26 cellular contexts compared by ENCODE assay signal in the genomic region with DNA sequence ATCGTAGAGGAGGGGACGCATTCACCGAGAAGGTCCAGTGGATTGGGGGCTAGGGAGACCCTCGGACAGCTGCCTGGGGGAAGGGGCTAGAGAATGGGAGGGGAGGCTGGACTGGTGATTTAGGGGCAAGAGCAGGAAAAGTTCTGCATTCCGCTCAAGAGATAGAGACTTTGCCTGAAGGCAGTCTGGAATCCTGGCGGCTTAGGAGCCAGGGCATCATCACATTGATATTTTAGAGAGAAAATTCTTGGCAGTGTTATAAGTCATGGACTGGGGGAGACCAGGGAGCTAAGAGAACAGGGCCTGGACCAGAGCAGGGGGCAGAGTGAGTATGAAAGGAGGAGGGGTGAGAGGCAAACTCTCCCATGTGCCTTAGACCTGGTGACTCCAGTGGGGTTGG. TPM values are rescaled to one million over a fixed set of nuclear protein-coding genes. Genes with fewer than 3 reads are reported as not detected.
A peak's percentile ranks its signal among the peaks of the same experiment; 100 is the strongest.
DNase-seq lines count a peak whose midpoint lies in the region; ATAC-seq, FAIRE-seq and TF ChIP-seq lines count a peak whose summit lies in the region.
"Had no signal": no experiment of that assay in that cellular context is flagged by ENCODE, and none has a peak within 500 bp of the region (broad histone marks: within the 10 kb centered on the region; RNA-seq: fewer than 3 reads in every experiment).

No MANE protein-coding gene starts in this region.

- H3K4me3 Mint-ChIP-seq in MCF 10A (ENCODE audit: unreplicated experiment) = no peak overlapping the region
- H3K4me3 Mint-ChIP-seq in activated T-helper 17 cell treated with anti-CD3 and anti-CD28 coated beads, Interleukin-2, amount 50 U/mL, for 72 hours = no peak overlapping the region
- H3K4me3 Mint-ChIP-seq in nephron = no peak overlapping the region
- no peak overlapping the region for H3K4me3 Mint-ChIP-seq in activated CD4-positive, alpha-beta memory T cell treated with anti-CD3 and anti-CD28 coated beads for 36 hours
- H3K4me3 Mint-ChIP-seq: activated T-cell treated with anti-CD3 and anti-CD28 coated beads, Interleukin-2, amount 50 U/mL, for 72 hours; B cell; natural killer cell; T-helper 1 cell treated with Interleukin-12 subunit alpha and Interleukin-12 subunit beta and Interleukin-4 antibody, amounts not matched to agents 30 μg/mL and 1 μg/mL, for 36 hours had no signal

- H4K20me1 ChIP-seq in mammary epithelial cell (ENCODE audit: insufficient read depth, low read length) = no peaks in the 10 kb centered on the region

- no peak overlapping the region for H3K9ac ChIP-seq in mammary epithelial cell (ENCODE audit: insufficient read depth, low read length)

- CTCF ChIA-PET in MCF 10A (lab: Yijun Ruan, JAX) = no interaction called here
- CTCF ChIA-PET in mammary epithelial cell (lab: Charles Lee; ENCODE audit: low non-redundant PET) = no interaction called here
- CTCF ChIA-PET in activated CD4-positive, alpha-beta memory T cell treated with anti-CD3 and anti-CD28 coated beads for 36 hours (lab: Charles Lee) = no interaction called here

- peaks cover 23% of the 10 kb centered on the region for H3K79me2 ChIP-seq in mammary epithelial cell (ENCODE audit: insufficient read depth, low read length)

- no peak overlapping the region for H3K27ac ChIP-seq in mammary epithelial cell (ENCODE audit: insufficient read depth, low read depth, low read length)
- H3K27ac ChIP-seq: HL-60 had no signal

- H3K27me3 ChIP-seq in mammary epithelial cell (ENCODE audit: insufficient read depth, low read length) = no peaks in the 10 kb centered on the region

- peaks cover 24% of the 10 kb centered on the region for H3K4me1 Mint-ChIP-seq in MCF 10A (ENCODE audit: insufficient read depth, unreplicated experiment)
- H3K4me1 Mint-ChIP-seq in activated T-helper 17 cell treated with anti-CD3 and anti-CD28 coated beads, Interleukin-2, amount 50 U/mL, for 72 hours = peaks cover 32% of the 10 kb centered on the region
- peaks cover 65% of the 10 kb centered on the region for H3K4me1 Mint-ChIP-seq in nephron
- H3K4me1 Mint-ChIP-seq in activated CD4-positive, alpha-beta memory T cell treated with anti-CD3 and anti-CD28 coated beads for 36 hours (ENCODE audit: low read depth) = peaks cover 29% of the 10 kb centered on the region

- H3K27ac Mint-ChIP-seq in MCF 10A (ENCODE audit: low read depth, unreplicated experiment) = peak overlapping the region; percentile 17
- peak overlapping the region; percentile 9 for H3K27ac Mint-ChIP-seq in activated T-helper 17 cell treated with anti-CD3 and anti-CD28 coated beads, Interleukin-2, amount 50 U/mL, for 72 hours
- H3K27ac Mint-ChIP-seq in nephron = peak overlapping the region in 2 of 3 experiments; percentile 6 to 74
- H3K27ac Mint-ChIP-seq in activated CD4-positive, alpha-beta memory T cell treated with anti-CD3 and anti-CD28 coated beads for 36 hours = no peak overlapping the region
- H3K27ac Mint-ChIP-seq: activated T-cell treated with anti-CD3 and anti-CD28 coated beads, Interleukin-2, amount 50 U/mL, for 72 hours; B cell; natural killer cell; progenitor cell of endocrine pancreas; T-helper 1 cell treated with Interleukin-12 subunit alpha and Interleukin-12 subunit beta and Interleukin-4 antibody, amounts not matched to agents 30 μg/mL and 1 μg/mL, for 36 hours had no signal

- no peak for ATAC-seq in activated T-helper 17 cell treated with anti-CD3 and anti-CD28 coated beads, Interleukin-2, amount 50 U/mL, for 72 hours (replicated peaks)
- ATAC-seq in mucosa of descending colon = no peak
- ATAC-seq: activated T-cell treated with anti-CD3 and anti-CD28 coated beads, Interleukin-2, amount 50 U/mL, for 72 hours; left colon; natural killer cell had no signal

- BruUV-seq in MCF 10A (replicated peaks; lab: Mats Ljungman, UMichigan) = no TSS peak
- BruUV-seq in mammary epithelial cell (replicated peaks; lab: Mats Ljungman, UMichigan) = no TSS peak

- H3K36me3 Mint-ChIP-seq in MCF 10A (ENCODE audit: insufficient read depth, unreplicated experiment) = peaks cover 45% of the 10 kb centered on the region
- peaks cover 71% of the 10 kb centered on the region for H3K36me3 Mint-ChIP-seq in activated T-helper 17 cell treated with anti-CD3 and anti-CD28 coated beads, Interleukin-2, amount 50 U/mL, for 72 hours (ENCODE audit: low read depth)
- H3K36me3 Mint-ChIP-seq in nephron (ENCODE audit: low read depth) = peaks cover 36% of the 10 kb centered on the region
- peaks cover 17% of the 10 kb centered on the region for H3K36me3 Mint-ChIP-seq in activated CD4-positive, alpha-beta memory T cell treated with anti-CD3 and anti-CD28 coated beads for 36 hours
- H3K36me3 Mint-ChIP-seq: natural killer cell had no signal

- H3K36me3 ChIP-seq in mammary epithelial cell (ENCODE audit: insufficient read depth, low read length) = no peaks in the 10 kb centered on the region
- H3K36me3 ChIP-seq in mucosa of descending colon (ENCODE audit: low read depth) = no peaks in the 10 kb centered on the region

- H3K4me3 ChIP-seq in mammary epithelial cell (replicated peaks in 1 of 3; ENCODE audit: insufficient read depth in 1 of 3, low read depth in 2 of 3, low read length in 3 of 3) (no peak overlapping the region), mucosa of descending colon (no peak overlapping the region)

- in situ Hi-C loops in mammary epithelial cell (cut with MboI; ENCODE audit: low sequenced_read_pairs in 2 of 2) = no loop called here

- no peak overlapping the region for H3K4me2 ChIP-seq in mammary epithelial cell (ENCODE audit: insufficient read depth, low read depth, low read length)

- H3K4me1 ChIP-seq in mammary epithelial cell (ENCODE audit: insufficient read depth, low read length) = peaks cover 36% of the 10 kb centered on the region
- no peaks in the 10 kb centered on the region for H3K4me1 ChIP-seq in mucosa of descending colon (ENCODE audit: low read depth)

- no peak for FAIRE-seq in H54 (lab: Jason Lieb, UNC)
- FAIRE-seq: astrocyte, GM12892, HepG2, RCC 7860 had no signal

- DNase-seq in MCF 10A (ENCODE audit: unreplicated experiment) (no peak), mammary epithelial cell (no peak), H54 (ENCODE audit: insufficient read length, low spot score) (no peak), DMS114 treated with DMSO at 0.1 percent for 48 hours (lab: John Stamatoyannopoulos, UW; ENCODE audit: unreplicated experiment) (no peak), mucosa of descending colon (no peak)
- DNase-seq in activated CD4-positive, alpha-beta memory T cell treated with anti-CD3 and anti-CD28 coated beads for 36 hours = no peak
- DNase-seq: activated CD4-positive, alpha-beta T cell treated with anti-CD3 and anti-CD28 coated beads for 4 hours; activated naive CD4-positive, alpha-beta T cell treated with anti-CD3 and anti-CD28 coated beads, Interleukin-2, amount 50 U/mL, for 16 hours; activated T-cell treated with anti-CD3 and anti-CD28 coated beads, Interleukin-2, amount 50 U/mL, for 72 hours; cerebellar nuclear complex; left colon; mesendoderm; natural killer cell; NCI-H1092; NCI-H187; NCI-H526 treated with DMSO at 0.1 percent for 48 hours had no signal

- H3K27me3 Mint-ChIP-seq in MCF 10A (ENCODE audit: insufficient read depth, unreplicated experiment) (no peaks in the 10 kb centered on the region), nephron (ENCODE audit: low read depth) (peaks cover 46% of the 10 kb centered on the region)
- H3K27me3 Mint-ChIP-seq in activated T-helper 17 cell treated with anti-CD3 and anti-CD28 coated beads, Interleukin-2, amount 50 U/mL, for 72 hours = no peaks in the 10 kb centered on the region
- no peaks in the 10 kb centered on the region for H3K27me3 Mint-ChIP-seq in activated CD4-positive, alpha-beta memory T cell treated with anti-CD3 and anti-CD28 coated beads for 36 hours
- H3K27me3 Mint-ChIP-seq: B cell, progenitor cell of endocrine pancreas had no signal

- 97% methylated on average over 6 of the region's 6 CpGs for WGBS in mammary epithelial cell (ENCODE audit: low coverage, missing lambda C conversion rate)

- H3K9me3 ChIP-seq in mammary epithelial cell (replicated peaks; ENCODE audit: insufficient read depth, low read length) (no peaks in the 10 kb centered on the region), mucosa of descending colon (no peaks in the 10 kb centered on the region)

- intact Hi-C loops in MCF 10A (cut with micrococcal nuclease) (no loop called here), mammary epithelial cell (cut with micrococcal nuclease) (loop anchor here (2.0 kb wide), 2 partner anchors 17 to 35 kb away; partner anchors contain the start of gene MSI2), mucosa of descending colon (cut with DNase I, micrococcal nuclease) (no loop called here)
- intact Hi-C loops in activated CD4-positive, alpha-beta memory T cell treated with anti-CD3 and anti-CD28 coated beads for 36 hours (cut with micrococcal nuclease) = no loop called here

- TF ChIP-seq CTCF in MCF 10A (IDR thresholded peaks at IDR 0.05; ENCODE audit: unreplicated experiment) (no peak), mammary epithelial cell (conservative IDR thresholded peaks at IDR 0.05 in 1 of 2, IDR thresholded peaks at IDR 0.05 in 1 of 2; ENCODE audit: extremely low read depth in 1 of 2, insufficient read depth in 1 of 2, low read depth in 1 of 2, low read length in 2 of 2) (no peak), nephron (IDR thresholded peaks at IDR 0.05; ENCODE audit: unreplicated experiment in 3 of 3) (no peak), mucosa of descending colon (IDR thresholded peaks at IDR 0.05) (no peak)

- H3K9me3 Mint-ChIP-seq in MCF 10A (ENCODE audit: unreplicated experiment) (no peaks in the 10 kb centered on the region), nephron (peaks cover 4% of the 10 kb centered on the region)
- no peaks in the 10 kb centered on the region for H3K9me3 Mint-ChIP-seq in activated T-helper 17 cell treated with anti-CD3 and anti-CD28 coated beads, Interleukin-2, amount 50 U/mL, for 72 hours
- no peaks in the 10 kb centered on the region for H3K9me3 Mint-ChIP-seq in activated CD4-positive, alpha-beta memory T cell treated with anti-CD3 and anti-CD28 coated beads for 36 hours
- H3K9me3 Mint-ChIP-seq: activated T-cell treated with anti-CD3 and anti-CD28 coated beads, Interleukin-2, amount 50 U/mL, for 72 hours; natural killer cell; T-helper 1 cell treated with Interleukin-12 subunit alpha and Interleukin-12 subunit beta and Interleukin-4 antibody, amounts not matched to agents 30 μg/mL and 1 μg/mL, for 36 hours had no signal

- H2AFZ ChIP-seq in mammary epithelial cell (ENCODE audit: low read depth, low read length) = no peak overlapping the region

- POLR2A ChIA-PET in MCF 10A (lab: Yijun Ruan, JAX) = interaction anchor here (2.0 kb wide), 1 partner anchor 35 kb away, joined by 8 read pairs; no protein-coding TSS in a partner anchor
- POLR2A ChIA-PET in activated CD4-positive, alpha-beta memory T cell treated with anti-CD3 and anti-CD28 coated beads for 36 hours (lab: Charles Lee) = no interaction called here

- dilution Hi-C loops in mammary epithelial cell (cut with HindIII; ENCODE audit: low sequenced_read_pairs) = no loop called here

- TF ChIP-seq POLR2A in H54 (IDR thresholded peaks at IDR 0.05; ENCODE audit: low read depth, low read length) = no peak

RNA-seq across cellular contexts. Expression of gene MSI2, which starts 35.8 kb away (rescaled TPM):
- 52.4 and 60.6 TPM in 2 replicates for total RNA-seq in MCF 10A (2022)
- 10 to 100 TPM; 56.5 to 57.0 TPM for total RNA-seq in mammary epithelial cell
- 21.9 TPM for polyA plus RNA-seq in mammary epithelial cell
- polyA minus RNA-seq in mammary epithelial cell = 109 TPM
- total RNA-seq in activated T-helper 17 cell treated with anti-CD3 and anti-CD28 coated beads, Interleukin-2, amount 50 U/mL, for 72 hours = 100 to 1,000 TPM in 1 of 2 donors, 10 to 100 TPM in 1; 96.3 to 128 TPM
- total RNA-seq in mucosa of descending colon = 10 to 100 TPM; 60.0 to 72.6 (median 65.7) TPM
- total RNA-seq in activated CD4-positive, alpha-beta memory T cell treated with anti-CD3 and anti-CD28 coated beads for 36 hours = 10 to 100 TPM; 65.7 to 71.9 TPM
